In the genomic region with DNA sequence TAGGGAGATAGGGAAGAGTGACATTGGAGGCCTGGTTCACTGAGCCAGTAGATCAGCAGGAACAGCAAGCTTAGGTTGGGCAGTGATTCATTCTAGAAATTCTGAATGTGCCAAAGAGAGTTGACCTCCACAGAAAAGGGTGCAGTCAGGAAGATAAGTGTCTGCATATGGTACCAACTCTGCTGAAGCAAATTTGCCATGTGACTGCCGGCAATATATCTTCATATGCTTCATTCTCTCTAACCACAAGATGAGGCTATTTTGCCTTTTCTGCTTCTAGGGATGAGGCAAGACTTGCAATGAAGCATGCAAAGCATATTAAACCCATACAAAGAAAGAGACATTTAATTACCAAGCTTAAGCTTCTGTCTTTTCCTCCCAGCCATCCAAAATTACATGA, we compare ENCODE assay signal across 23 cellular contexts. TPM values are rescaled to one million over a fixed set of nuclear protein-coding genes. Genes with fewer than 3 reads are reported as not detected.
DNase-seq lines count a peak whose midpoint lies in the region; ATAC-seq, FAIRE-seq and TF ChIP-seq lines count a peak whose summit lies in the region.
"Had no signal": no experiment of that assay in that cellular context is flagged by ENCODE, and none has a peak within 500 bp of the region (broad histone marks: within the 10 kb centered on the region; RNA-seq: fewer than 3 reads in every experiment).

No MANE protein-coding gene starts in this region.

- no peak overlapping the region for H3K4me3 ChIP-seq in CD8-positive, alpha-beta T cell (ENCODE audit: low read depth, low read length)
- H3K4me3 ChIP-seq: gastroesophageal sphincter, left ventricle myocardium inferior, mucosa of descending colon, neural progenitor cell, thyroid gland had no signal

- no peaks in the 10 kb centered on the region for H3K27me3 ChIP-seq in CD8-positive, alpha-beta T cell (ENCODE audit: insufficient read depth, low read length)
- H3K27me3 ChIP-seq: gastroesophageal sphincter, neural progenitor cell, thyroid gland had no signal

- H3K27me3 Mint-ChIP-seq in CD8-positive, alpha-beta T cell (ENCODE audit: low read depth): peaks cover 2% of the 10 kb centered on the region
- H3K27me3 Mint-ChIP-seq: CD4-positive, alpha-beta T cell had no signal

- H3K4me1 ChIP-seq in CD8-positive, alpha-beta T cell (ENCODE audit: insufficient read depth, low read length): no peaks in the 10 kb centered on the region
- H3K4me1 ChIP-seq: gastroesophageal sphincter, left ventricle myocardium inferior, neural progenitor cell had no signal

- H3K36me3 ChIP-seq in CD8-positive, alpha-beta T cell (ENCODE audit: insufficient read depth, low read length): no peaks in the 10 kb centered on the region
- H3K36me3 ChIP-seq: gastroesophageal sphincter, left ventricle myocardium inferior, neural progenitor cell, thyroid gland had no signal

- no peaks in the 10 kb centered on the region for H3K4me1 Mint-ChIP-seq in CD8-positive, alpha-beta T cell (ENCODE audit: low read depth)

- POLR2A ChIA-PET in CD8-positive, alpha-beta T cell (lab: Charles Lee): no interaction called here

- peak; percentile 30 for DNase-seq in A172 (ENCODE audit: low spot score)
- DNase-seq in RCC 7860 (ENCODE audit: low spot score): peak; percentile 44
- DNase-seq in fibroblast of peridontal ligament (ENCODE audit: extremely low read depth): peak; percentile 67
- DNase-seq in CD8-positive, alpha-beta T cell: no peak
- DNase-seq: activated CD4-positive, alpha-beta T cell treated with anti-CD3 and anti-CD28 coated beads for 48 hours; anterior cingulate cortex; CD4-positive, alpha-beta T cell; cerebellar nuclear complex; DMS53; H7; left ventricle myocardium inferior; mucosa of descending colon; NCI-H1105 treated with DMSO at 0.1 percent for 48 hours; NCI-H2171 treated with DMSO at 0.1 percent for 48 hours had no signal

- no peaks in the 10 kb centered on the region for H3K9me3 ChIP-seq in CD8-positive, alpha-beta T cell (ENCODE audit: low read length)
- H3K9me3 ChIP-seq: gastroesophageal sphincter, left ventricle myocardium inferior, mucosa of descending colon, thyroid gland had no signal

- ATAC-seq in GM18873 (IDR thresholded peaks at IDR 0.05; ENCODE audit: low FRiP score, unreplicated experiment): peak; percentile 15
- ATAC-seq in GM21381 (IDR thresholded peaks at IDR 0.05; ENCODE audit: unreplicated experiment): no peak
- ATAC-seq in HG02938 (IDR thresholded peaks at IDR 0.05; ENCODE audit: unreplicated experiment): no peak
- no peak for ATAC-seq in CD8-positive, alpha-beta T cell
- ATAC-seq in GM21529 (IDR thresholded peaks at IDR 0.05; ENCODE audit: unreplicated experiment): no peak
- ATAC-seq: gastroesophageal sphincter, mucosa of descending colon had no signal

- intact Hi-C loops in CD8-positive, alpha-beta T cell (cut with DNase I, micrococcal nuclease): no loop called here

- TF ChIP-seq CTCF in CD8-positive, alpha-beta T cell (IDR thresholded peaks at IDR 0.05): no peak

- H3K27ac Mint-ChIP-seq in CD8-positive, alpha-beta T cell: no peak overlapping the region
- H3K27ac Mint-ChIP-seq: CD4-positive, alpha-beta T cell; neural progenitor cell had no signal

- FAIRE-seq in RCC 7860 (lab: Jason Lieb, UNC): peak; percentile 76

- CTCF ChIA-PET in CD8-positive, alpha-beta T cell (lab: Charles Lee): no interaction called here

- no peaks in the 10 kb centered on the region for H3K9me3 Mint-ChIP-seq in CD8-positive, alpha-beta T cell
- H3K9me3 Mint-ChIP-seq: CD4-positive, alpha-beta T cell; neural progenitor cell had no signal

- H3K4me3 Mint-ChIP-seq in CD8-positive, alpha-beta T cell: no peak overlapping the region
- H3K4me3 Mint-ChIP-seq: CD4-positive, alpha-beta T cell; neural progenitor cell had no signal

- H3K36me3 Mint-ChIP-seq in CD8-positive, alpha-beta T cell: no peaks in the 10 kb centered on the region
- H3K36me3 Mint-ChIP-seq: neural progenitor cell had no signal

- no peak overlapping the region for H3K27ac ChIP-seq in CD8-positive, alpha-beta T cell (ENCODE audit: low read depth, low read length)
- H3K27ac ChIP-seq: gastroesophageal sphincter, KMS-11, left ventricle myocardium inferior, neural progenitor cell, thyroid gland had no signal

RNA-seq across cellular contexts. Expression of gene CCDC198, which starts 13.6 kb away (rescaled TPM):
- not detected in 2 replicates for total RNA-seq in A172 (2014; rRNA removed; shearing (Covaris generic))
- not detected for total RNA-seq in CD8-positive, alpha-beta T cell
- total RNA-seq: CD4-positive, alpha-beta T cell; gastroesophageal sphincter; H7; left ventricle myocardium inferior; mucosa of descending colon; pulmonary artery endothelial cell; thyroid gland had no signal

Comparison
In these comparisons a context has a peak if more than half of its experiments do, and no peak if none do; other contexts are left out.
1. DNase-seq: peak in A172 (single experiment), RCC 7860 (single experiment) and fibroblast of peridontal ligament (single experiment); none in CD8-positive, alpha-beta T cell (0 of 7).